ENCODE assay signal across 31 cellular contexts in genomic region chr1:184228558-184228957, GRCh38.
"Had no signal": no experiment of that assay in that cellular context is flagged by ENCODE, and none has a peak within 500 bp of the region (broad histone marks: within the 10 kb centered on the region; RNA-seq: fewer than 3 reads in every experiment).

No MANE protein-coding gene starts in this region.

- H3K27ac ChIP-seq: adrenal gland, ascending aorta, body of pancreas, brain microvascular endothelial cell, breast epithelium, cardiac muscle cell had no signal

- DNase-seq: activated effector memory CD4-positive, alpha-beta T cell treated with anti-CD3 and anti-CD28 coated beads, Interleukin-2, amount 50 U/mL, for 16 hours; activated effector memory CD4-positive, alpha-beta T cell treated with Interleukin-2 at 50 U/mL for 16 hours; activated gamma-delta T cell; activated gamma-delta T cell treated with Interleukin-2 at 50 U/mL for 16 hours; activated naive CD4-positive, alpha-beta T cell; activated naive CD4-positive, alpha-beta T cell treated with anti-CD3 and anti-CD28 coated beads for 36 hours; activated naive CD4-positive, alpha-beta T cell treated with anti-CD3 and anti-CD28 coated beads, Interleukin-2, amount 10 ng/mL, durations not matched to agents 7 days and 5 days; activated naive CD4-positive, alpha-beta T cell treated with anti-CD3 and anti-CD28 coated beads, Interleukin-2, amount 50 U/mL, for 16 hours; activated naive CD4-positive, alpha-beta T cell treated with Interleukin-2 at 50 U/mL for 16 hours; activated naive CD8-positive, alpha-beta T cell treated with anti-CD3 and anti-CD28 coated beads for 36 hours; activated naive CD8-positive, alpha-beta T cell treated with anti-CD3 and anti-CD28 coated beads, Interleukin-2, amount 10 ng/mL, durations not matched to agents 7 days and 5 days; activated naive CD8-positive, alpha-beta T cell treated with anti-CD3 and anti-CD28 coated beads, Interleukin-2, amount 50 U/mL, for 24 hours; activated T-cell treated with anti-CD3 and anti-CD28 coated beads, Interleukin-2, amount 50 U/mL, for 1 hour; activated T-cell treated with anti-CD3 and anti-CD28 coated beads, Interleukin-2, amount 50 U/mL, for 24 hours; activated T-cell treated with anti-CD3 and anti-CD28 coated beads, Interleukin-2, amount 50 U/mL, for 4 hours; activated T-cell treated with anti-CD3 and anti-CD28 coated beads, Interleukin-2, amount 50 U/mL, for 48 hours; activated T-cell treated with anti-CD3 and anti-CD28 coated beads, Interleukin-2, amount 50 U/mL, for 72 hours; adrenal gland; amniotic stem cell; amygdala; anterior cingulate cortex; aorta; body of pancreas; brain microvascular endothelial cell; caudate nucleus; central memory CD4-positive, alpha-beta T cell had no signal

- H3K4me1 ChIP-seq: adrenal gland, ascending aorta, body of pancreas, breast epithelium had no signal

- ATAC-seq: activated naive CD4-positive, alpha-beta T cell treated with anti-CD3 and anti-CD28 coated beads, Interleukin-2, amount 50 U/mL, for 72 hours; activated naive CD8-positive, alpha-beta T cell treated with anti-CD3 and anti-CD28 coated beads, Interleukin-2, amount 50 U/mL, for 24 hours; activated T-cell treated with anti-CD3 and anti-CD28 coated beads, Interleukin-2, amount 50 U/mL, for 4 hours; activated T-cell treated with anti-CD3 and anti-CD28 coated beads, Interleukin-2, amount 50 U/mL, for 72 hours; activated T-helper 17 cell treated with anti-CD3 and anti-CD28 coated beads, Interleukin-2, amount 50 U/mL, for 72 hours; body of pancreas had no signal

- H3K27me3 ChIP-seq: adrenal gland, ascending aorta, body of pancreas, brain microvascular endothelial cell, breast epithelium, cardiac muscle cell had no signal

- H3K36me3 ChIP-seq: adrenal gland, ascending aorta, brain microvascular endothelial cell, breast epithelium, cardiac muscle cell had no signal

- H3K4me3 ChIP-seq: adrenal gland, ascending aorta, body of pancreas, breast epithelium, cardiac muscle cell had no signal

- H3K9me3 ChIP-seq: adrenal gland, ascending aorta, body of pancreas, breast epithelium had no signal
